8 cellular contexts compared by ENCODE assay signal in the genomic region with DNA sequence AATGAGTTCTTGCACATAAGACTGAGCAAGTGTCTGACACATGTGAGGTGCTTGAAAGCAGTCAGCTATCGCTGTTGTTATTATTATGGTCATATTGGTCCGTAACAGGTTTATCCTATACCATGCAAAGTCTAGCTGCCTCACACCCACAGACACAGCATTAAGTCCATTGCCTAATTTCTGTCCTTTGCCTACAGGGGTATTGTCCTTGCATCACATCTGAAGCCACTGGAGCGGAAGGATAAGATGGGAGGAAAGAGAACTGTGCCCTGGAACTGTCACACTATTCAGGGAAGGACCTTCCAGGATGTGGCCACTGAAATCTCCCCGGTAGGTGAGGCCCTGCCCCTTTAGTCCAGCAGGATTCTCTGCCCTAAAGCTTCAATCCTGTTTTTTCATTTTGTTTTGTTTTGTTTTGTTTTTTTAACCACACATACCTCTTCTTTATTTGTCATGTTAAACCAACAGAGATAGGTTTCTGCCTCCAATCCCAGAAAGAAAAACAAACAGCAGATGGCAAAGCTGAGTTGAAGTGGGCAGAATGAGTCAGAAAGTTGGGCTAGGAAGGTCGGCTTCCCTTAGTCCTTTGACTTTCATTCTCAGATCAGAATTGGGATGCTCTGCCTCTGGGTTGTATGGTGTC. TPM values are rescaled to one million over a fixed set of nuclear protein-coding genes. Genes with fewer than 3 reads are reported as not detected.
DNase-seq lines count a peak whose midpoint lies in the region; ATAC-seq and TF ChIP-seq lines count a peak whose summit lies in the region.

No MANE protein-coding gene starts in this region.

- H3K4me1 ChIP-seq in cardiac muscle cell (ENCODE audit: low read depth) (peaks cover 6% of the 10 kb centered on the region), right cardiac atrium (ENCODE audit: control insufficient read depth, insufficient read depth, low read length) (no peaks in the 10 kb centered on the region), SJSA1 (replicated peaks) (peaks cover 55% of the 10 kb centered on the region), upper lobe of left lung (peaks cover 25 to 36% (median 28%) of the 10 kb centered on the region in 4 donors)

- H3K4me1 Mint-ChIP-seq in naive thymus-derived CD8-positive, alpha-beta T cell: peaks cover 6 to 26% (median 23%) of the 10 kb centered on the region in 4 donors

- 80% methylated on average over 5 of the region's 5 CpGs for WGBS in right cardiac atrium
- WGBS in upper lobe of left lung, 2 donors: 72 to 75% methylated on average over 5 of the region's 5 CpGs

- H3K9me3 ChIP-seq in cardiac muscle cell (ENCODE audit: low read depth) (no peaks in the 10 kb centered on the region), right cardiac atrium (ENCODE audit: control insufficient read depth, low read length) (no peaks in the 10 kb centered on the region), SJSA1 (replicated peaks) (no peaks in the 10 kb centered on the region), upper lobe of left lung (no peaks in the 10 kb centered on the region)

- H3K27ac ChIP-seq in cardiac muscle cell (no peak overlapping the region), right cardiac atrium (ENCODE audit: low read length) (no peak overlapping the region), SJSA1 (peak overlapping the region; percentile 23), upper lobe of left lung (no peak overlapping the region)

- peak overlapping the region in 3 of 10 donors; percentile 2 to 95 (median 43) for H3K4me3 Mint-ChIP-seq in naive thymus-derived CD8-positive, alpha-beta T cell

- no peak for TF ChIP-seq POLR2A in upper lobe of left lung (IDR thresholded peaks at IDR 0.05)

- peak in 1 of 2 donors; percentile 58 for DNase-seq in cardiac muscle cell (ENCODE audit: low read depth in 1 of 2, low spot score in 1 of 2)
- no peak for DNase-seq in right cardiac atrium
- peak; percentile 89 to 97 for DNase-seq in SJSA1 (ENCODE audit: low read depth in 1 of 2, low spot score in 2 of 2)
- DNase-seq in fibroblast of gingiva (ENCODE audit: low read depth): peak; percentile 73
- DNase-seq in naive thymus-derived CD8-positive, alpha-beta T cell: no peak
- DNase-seq in upper lobe of left lung: no peak

- POLR2A ChIA-PET in naive thymus-derived CD8-positive, alpha-beta T cell (lab: Charles Lee): interaction anchor here (1.4 to 3.5 kb wide), 2 partner anchors 126 to 160 kb away, joined by 3 to 12 read pairs; a partner anchor contains a TSS

- no peak for TF ChIP-seq EP300 in upper lobe of left lung (IDR thresholded peaks at IDR 0.05)

- H3K36me3 ChIP-seq in cardiac muscle cell (no peaks in the 10 kb centered on the region), SJSA1 (peaks cover 4% of the 10 kb centered on the region; the same call in 1 of the 2 replicates), upper lobe of left lung (no peaks in the 10 kb centered on the region)

- TF ChIP-seq CTCF in cardiac muscle cell (IDR thresholded peaks at IDR 0.05; ENCODE audit: low read depth, low read length): peak; percentile 21
- no peak for TF ChIP-seq CTCF in upper lobe of left lung (IDR thresholded peaks at IDR 0.05)

- H3K27me3 Mint-ChIP-seq in naive thymus-derived CD8-positive, alpha-beta T cell: peaks cover 0 to 17% (median 4%) of the 10 kb centered on the region in 5 donors

- H3K4me3 ChIP-seq in cardiac muscle cell (no peak overlapping the region), right cardiac atrium (ENCODE audit: low read length) (no peak overlapping the region), SJSA1 (no peak overlapping the region), upper lobe of left lung (no peak overlapping the region)

- no peaks in the 10 kb centered on the region for H3K27me3 ChIP-seq in cardiac muscle cell
- no peaks in the 10 kb centered on the region for H3K27me3 ChIP-seq in right cardiac atrium (ENCODE audit: control insufficient read depth, insufficient read depth)
- no peaks in the 10 kb centered on the region for H3K27me3 ChIP-seq in SJSA1 (replicated peaks)
- H3K27me3 ChIP-seq in upper lobe of left lung: no peaks in the 10 kb centered on the region

- H3K36me3 Mint-ChIP-seq in naive thymus-derived CD8-positive, alpha-beta T cell: peaks cover 0 to 3% (median 0%) of the 10 kb centered on the region in 3 donors

- no peaks in the 10 kb centered on the region for H3K9me3 Mint-ChIP-seq in naive thymus-derived CD8-positive, alpha-beta T cell

- intact Hi-C loops in right cardiac atrium (cut with DNase I): no loop called here

- peak overlapping the region in 5 of 10 donors; percentile 10 to 76 (median 50) for H3K27ac Mint-ChIP-seq in naive thymus-derived CD8-positive, alpha-beta T cell

- ATAC-seq in right cardiac atrium: no peak
- no peak for ATAC-seq in GM21737 (IDR thresholded peaks at IDR 0.05; ENCODE audit: unreplicated experiment)
- no peak for ATAC-seq in naive thymus-derived CD8-positive, alpha-beta T cell
- no peak for ATAC-seq in GM18870 (IDR thresholded peaks at IDR 0.05; ENCODE audit: unreplicated experiment)
- ATAC-seq in upper lobe of left lung (ENCODE audit: low FRiP score in 2 of 2): no peak

RNA-seq across cellular contexts. Expression of a gene that starts 2.2 kb away (rescaled TPM):
- 101 and 151 TPM in 2 replicates for total RNA-seq in cardiac muscle cell
- polyA plus RNA-seq in cardiac muscle cell: 105 and 141 TPM in 2 replicates
- total RNA-seq in right cardiac atrium: 10 to 100 TPM; 54.8 to 73.0 (median 59.5) TPM
- 27.7 TPM for polyA plus RNA-seq in right cardiac atrium
- 158 and 179 TPM in 2 replicates for total RNA-seq in SJSA1 (2014; rRNA removed; shearing (Covaris generic))
- 100 to 1,000 TPM; 101 to 113 TPM for total RNA-seq in naive thymus-derived CD8-positive, alpha-beta T cell
- polyA plus RNA-seq in naive thymus-derived CD8-positive, alpha-beta T cell: 10 to 100 TPM; 57.0 to 79.0 (median 68.3) TPM
- 100 to 1,000 TPM in 1 of 6 donors, 10 to 100 TPM in 5; 66.6 to 146 (median 75.6) TPM for total RNA-seq in upper lobe of left lung

RNA-seq across cellular contexts. Expression of a gene that starts 13.9 kb away (rescaled TPM):
- total RNA-seq in cardiac muscle cell (3.5 and 11.0 TPM in 2 replicates), right cardiac atrium (1 to 10 TPM; 4.6 to 8.3 (median 4.8) TPM), upper lobe of left lung (not detected)
- polyA plus RNA-seq in cardiac muscle cell (4.0 and 7.0 TPM in 2 replicates), right cardiac atrium (7.8 TPM)
- total RNA-seq in SJSA1 (2014; rRNA removed; shearing (Covaris generic)): not detected in 2 replicates
- total RNA-seq in naive thymus-derived CD8-positive, alpha-beta T cell: not detected
- under 1 TPM in 2 of 3 donors, not detected in 1; 0.06 to 0.24 TPM for polyA plus RNA-seq in naive thymus-derived CD8-positive, alpha-beta T cell

RNA-seq across cellular contexts. Expression of a gene that starts 46.1 kb away (rescaled TPM):
- 4.2 and 21.1 TPM in 2 replicates for total RNA-seq in cardiac muscle cell
- 4.1 and 22.2 TPM in 2 replicates for polyA plus RNA-seq in cardiac muscle cell
- 1 to 10 TPM in 3 of 4 donors, under 1 TPM in 1; 0.08 to 1.4 (median 1.1) TPM for total RNA-seq in right cardiac atrium
- polyA plus RNA-seq in right cardiac atrium: 0.25 TPM
- 7.8 and 14.0 TPM in 2 replicates for total RNA-seq in SJSA1 (2014; rRNA removed; shearing (Covaris generic))
- not detected for total RNA-seq in naive thymus-derived CD8-positive, alpha-beta T cell
- not detected for polyA plus RNA-seq in naive thymus-derived CD8-positive, alpha-beta T cell
- 1 to 10 TPM in 4 of 6 donors, under 1 TPM in 2; 0.49 to 2.9 (median 1.3) TPM for total RNA-seq in upper lobe of left lung

RNA-seq across cellular contexts. Expression of a gene that starts 53.8 kb away (rescaled TPM):
- total RNA-seq in cardiac muscle cell: not detected in 2 replicates
- polyA plus RNA-seq in cardiac muscle cell: 0.55 TPM in 1 of 2 replicates, not detected in the other
- 1 to 10 TPM; 1.6 to 5.5 (median 3.6) TPM for total RNA-seq in right cardiac atrium
- 10.3 TPM for polyA plus RNA-seq in right cardiac atrium
- not detected in 2 replicates for total RNA-seq in SJSA1 (2014; rRNA removed; shearing (Covaris generic))
- not detected for total RNA-seq in naive thymus-derived CD8-positive, alpha-beta T cell
- under 1 TPM in 2 of 3 donors, not detected in 1; 0.35 to 0.75 TPM for polyA plus RNA-seq in naive thymus-derived CD8-positive, alpha-beta T cell
- total RNA-seq in upper lobe of left lung: 10 to 100 TPM in 3 of 6 donors, 1 to 10 TPM in 2, not detected in 1; 1.9 to 33.3 (median 15.9) TPM

Comparison
In these comparisons a context has a peak if more than half of its experiments do, and no peak if none do; other contexts are left out.
1. DNase-seq: peak in SJSA1 (2 of 2) and fibroblast of gingiva (single experiment); none in right cardiac atrium (0 of 3), naive thymus-derived CD8-positive, alpha-beta T cell (0 of 10) and upper lobe of left lung (0 of 2).